ENCODE assay signal across 11 cellular contexts in the genomic region with DNA sequence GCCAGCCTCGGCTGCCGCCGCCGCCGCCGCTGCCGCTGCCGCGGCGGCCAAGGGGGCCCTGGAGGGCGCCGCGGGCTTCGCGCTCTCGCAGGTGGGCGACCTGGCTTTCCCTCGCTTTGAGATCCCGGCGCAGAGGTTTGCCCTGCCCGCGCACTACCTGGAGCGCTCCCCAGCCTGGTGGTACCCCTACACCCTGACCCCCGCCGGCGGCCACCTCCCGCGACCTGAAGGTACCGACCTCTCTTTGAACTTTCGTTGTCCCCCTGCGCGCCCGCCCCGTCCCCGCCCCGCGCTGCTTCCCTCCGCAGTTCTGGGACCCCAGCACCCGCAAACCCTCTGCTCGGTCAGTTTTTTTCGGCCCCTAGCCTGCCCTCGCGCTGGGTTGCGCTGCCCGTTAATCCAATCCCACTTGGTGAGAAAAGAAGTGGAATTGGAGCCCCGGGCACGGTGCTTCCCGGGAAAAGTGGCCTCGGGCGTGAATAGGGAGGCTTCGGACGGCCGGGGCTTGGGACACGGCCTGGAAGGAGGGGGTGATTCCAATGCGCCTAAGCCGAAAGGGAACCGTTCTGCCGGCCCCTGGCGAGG. TPM values are rescaled to one million over a fixed set of nuclear protein-coding genes. Genes with fewer than 3 reads are reported as not detected.
DNase-seq lines count a peak whose midpoint lies in the region; ATAC-seq and TF ChIP-seq lines count a peak whose summit lies in the region.
"Had no signal": no experiment of that assay in that cellular context is flagged by ENCODE, and none has a peak within 500 bp of the region (broad histone marks: within the 10 kb centered on the region; RNA-seq: fewer than 3 reads in every experiment).

No MANE protein-coding gene starts in this region.

- H3K4me3 Mint-ChIP-seq in activated CD4-positive, alpha-beta T cell treated with anti-CD3 and anti-CD28 coated beads, Interleukin-2, amount 10 ng/mL, durations not matched to agents 24 days and 14 days, result peak overlapping the region; percentile 58
- no peak overlapping the region; the same call in 1 of the 2 replicates for H3K4me3 Mint-ChIP-seq in HFFc6

- peaks cover 13% of the 10 kb centered on the region for H3K4me1 Mint-ChIP-seq in activated CD4-positive, alpha-beta T cell treated with anti-CD3 and anti-CD28 coated beads, Interleukin-2, amount 10 ng/mL, durations not matched to agents 24 days and 14 days
- peaks cover 23% of the 10 kb centered on the region for H3K4me1 Mint-ChIP-seq in HFFc6 (ENCODE audit: low read depth)

- peaks cover 74% of the 10 kb centered on the region for H3K27me3 Mint-ChIP-seq in activated CD4-positive, alpha-beta T cell treated with anti-CD3 and anti-CD28 coated beads, Interleukin-2, amount 10 ng/mL, durations not matched to agents 24 days and 14 days
- H3K27me3 Mint-ChIP-seq in HFFc6 (ENCODE audit: insufficient read depth), result peaks cover 73% of the 10 kb centered on the region

- H4K20me1 ChIP-seq in PC-3 (ENCODE audit: low read length), result no peaks in the 10 kb centered on the region

- H3K4me3 ChIP-seq in PC-3 (ENCODE audit: low read length) (peak overlapping the region; percentile 56), iPS-18a (ENCODE audit: low read length) (peak overlapping the region; percentile 55)

- H3K27me3 ChIP-seq in PC-3 (ENCODE audit: low read length), result peaks cover 68% of the 10 kb centered on the region
- peaks cover 100% of the 10 kb centered on the region for H3K27me3 ChIP-seq in iPS-18a (ENCODE audit: control insufficient read depth, insufficient read depth, low read length)

- H3K79me2 ChIP-seq in PC-3 (ENCODE audit: low read length), result no peaks in the 10 kb centered on the region

- H3K27ac ChIP-seq in PC-3 (ENCODE audit: low read length) (no peak overlapping the region), iPS-18a (ENCODE audit: low read length) (no peak overlapping the region)

- BruUV-seq in PC-3 (replicated peaks; lab: Mats Ljungman, UMichigan), result no TSS peak

- H3F3A ChIP-seq in PC-3 (ENCODE audit: low read length, unreplicated experiment), result no peaks in the 10 kb centered on the region

- no peaks in the 10 kb centered on the region for H3K9me3 Mint-ChIP-seq in activated CD4-positive, alpha-beta T cell treated with anti-CD3 and anti-CD28 coated beads, Interleukin-2, amount 10 ng/mL, durations not matched to agents 24 days and 14 days
- no peaks in the 10 kb centered on the region for H3K9me3 Mint-ChIP-seq in HFFc6

- no peaks in the 10 kb centered on the region for H3K36me3 ChIP-seq in PC-3 (ENCODE audit: low read depth, low read length)
- no peaks in the 10 kb centered on the region for H3K36me3 ChIP-seq in iPS-18a (ENCODE audit: control insufficient read depth, low read depth, low read length)
- H3K36me3 ChIP-seq: BE2C had no signal

- H3K9me3 ChIP-seq in PC-3 (ENCODE audit: low read length) (no peaks in the 10 kb centered on the region), iPS-18a (ENCODE audit: control insufficient read depth, low read depth, low read length) (no peaks in the 10 kb centered on the region)
- H3K9me3 ChIP-seq: BE2C had no signal

- H3K4me1 ChIP-seq in PC-3 (ENCODE audit: insufficient read depth, low read length) (peaks cover under 1% of the 10 kb centered on the region), iPS-18a (ENCODE audit: control insufficient read depth, low read depth, low read length) (peaks cover 29% of the 10 kb centered on the region)
- H3K4me1 ChIP-seq: BE2C had no signal

- TF ChIP-seq CTCF in PC-3 (conservative IDR thresholded peaks at IDR 0.05; ENCODE audit: low read depth, low read length), result no peak
- no peak for TF ChIP-seq CTCF in HFFc6 (IDR thresholded peaks at IDR 0.05)

- ATAC-seq in PC-3 (no peak), HG03460 (IDR thresholded peaks at IDR 0.05; ENCODE audit: unreplicated experiment) (no peak)
- no peak for ATAC-seq in stimulated activated naive CD8-positive, alpha-beta T cell treated with anti-CD3 and anti-CD28 coated beads, Interleukin-15, Interleukin-2, amounts not matched to agents 100 U/mL and 50 U/mL, for 24 hours
- ATAC-seq: esophagus mucosa had no signal

- H3K4me2 ChIP-seq in PC-3 (ENCODE audit: low read length), result peak overlapping the region; percentile 81

- POLR2A ChIA-PET in PC-3 (lab: Charles Lee; ENCODE audit: unreplicated experiment), result no interaction called here

- CTCF ChIA-PET in PC-3 (lab: Charles Lee), result no interaction called here

- H3K9ac ChIP-seq in PC-3 (ENCODE audit: low read length) (no peak overlapping the region), iPS-18a (ENCODE audit: low read length) (no peak overlapping the region)

- H2AFZ ChIP-seq in PC-3 (ENCODE audit: low read length), result peak overlapping the region; percentile 41

- intact Hi-C loops in activated CD4-positive, alpha-beta T cell treated with anti-CD3 and anti-CD28 coated beads, Interleukin-2, amount 10 ng/mL, durations not matched to agents 24 days and 14 days (cut with micrococcal nuclease), result no loop called here
- intact Hi-C loops in PC-3 (cut with micrococcal nuclease), result no loop called here

- no peaks in the 10 kb centered on the region for H3K9me2 ChIP-seq in PC-3 (replicated peaks; ENCODE audit: low read length)

- peaks cover 2% of the 10 kb centered on the region for H3K36me3 Mint-ChIP-seq in activated CD4-positive, alpha-beta T cell treated with anti-CD3 and anti-CD28 coated beads, Interleukin-2, amount 10 ng/mL, durations not matched to agents 24 days and 14 days (ENCODE audit: low read depth)
- no peaks in the 10 kb centered on the region for H3K36me3 Mint-ChIP-seq in HFFc6 (ENCODE audit: low read depth)

- H3K27ac Mint-ChIP-seq in activated CD4-positive, alpha-beta T cell treated with anti-CD3 and anti-CD28 coated beads, Interleukin-2, amount 10 ng/mL, durations not matched to agents 24 days and 14 days, result peak overlapping the region; percentile 56
- no peak overlapping the region for H3K27ac Mint-ChIP-seq in HFFc6

- DNase-seq in activated CD4-positive, alpha-beta T cell treated with anti-CD3 and anti-CD28 coated beads, Interleukin-2, amount 10 ng/mL, durations not matched to agents 24 days and 14 days, result no peak
- no peak for DNase-seq in activated CD4-positive, alpha-beta T cell treated with anti-CD3 and anti-CD28 coated beads, Interleukin-2, amount 50 U/mL, for 48 hours
- DNase-seq in PC-3 (no peak), DMS114 treated with DMSO at 0.1 percent for 48 hours (lab: John Stamatoyannopoulos, UW; ENCODE audit: unreplicated experiment) (no peak), HFFc6 (no peak)
- peak; percentile 18 for DNase-seq in stimulated activated naive CD8-positive, alpha-beta T cell treated with anti-CD3 and anti-CD28 coated beads, Interleukin-15, Interleukin-2, amounts not matched to agents 100 U/mL and 50 U/mL, for 24 hours
- DNase-seq: BE2C had no signal

RNA-seq across cellular contexts. Expression of a gene that starts 0.5 kb away (rescaled TPM):
- total RNA-seq in activated CD4-positive, alpha-beta T cell treated with anti-CD3 and anti-CD28 coated beads, Interleukin-2, amount 10 ng/mL, durations not matched to agents 24 days and 14 days, result not detected in 2 replicates
- 0.51 TPM in 1 of 2 replicates, not detected in the other for total RNA-seq in PC-3 (2014; rRNA removed)
- not detected for total RNA-seq in HFFc6 (2021; fragmentation: NEBNext Ultra II Directional; extraction: Animal tissue kit (Norgen Biotek cat#: 25700))
- total RNA-seq: esophagus mucosa, RPMI7951 had no signal

RNA-seq across cellular contexts. Expression of a gene that starts 11.6 kb away (rescaled TPM):
- total RNA-seq in activated CD4-positive, alpha-beta T cell treated with anti-CD3 and anti-CD28 coated beads, Interleukin-2, amount 10 ng/mL, durations not matched to agents 24 days and 14 days, result not detected in 2 replicates
- not detected in 2 replicates for total RNA-seq in PC-3 (2014; rRNA removed)
- total RNA-seq in HFFc6 (2021; fragmentation: NEBNext Ultra II Directional; extraction: Animal tissue kit (Norgen Biotek cat#: 25700)), result not detected
- total RNA-seq: esophagus mucosa, RPMI7951 had no signal

RNA-seq across cellular contexts. Expression of a gene that starts 17.9 kb away (rescaled TPM):
- total RNA-seq in activated CD4-positive, alpha-beta T cell treated with anti-CD3 and anti-CD28 coated beads, Interleukin-2, amount 10 ng/mL, durations not matched to agents 24 days and 14 days, result 186 and 193 TPM in 2 replicates
- 271 and 291 TPM in 2 replicates for total RNA-seq in PC-3 (2014; rRNA removed)
- 100 to 1,000 TPM; 154 to 214 (median 202) TPM for total RNA-seq in HFFc6 (2021; fragmentation: NEBNext Ultra II Directional; extraction: Animal tissue kit (Norgen Biotek cat#: 25700))
